Comparison of ENCODE assay signal across 12 cellular contexts in the genomic region with DNA sequence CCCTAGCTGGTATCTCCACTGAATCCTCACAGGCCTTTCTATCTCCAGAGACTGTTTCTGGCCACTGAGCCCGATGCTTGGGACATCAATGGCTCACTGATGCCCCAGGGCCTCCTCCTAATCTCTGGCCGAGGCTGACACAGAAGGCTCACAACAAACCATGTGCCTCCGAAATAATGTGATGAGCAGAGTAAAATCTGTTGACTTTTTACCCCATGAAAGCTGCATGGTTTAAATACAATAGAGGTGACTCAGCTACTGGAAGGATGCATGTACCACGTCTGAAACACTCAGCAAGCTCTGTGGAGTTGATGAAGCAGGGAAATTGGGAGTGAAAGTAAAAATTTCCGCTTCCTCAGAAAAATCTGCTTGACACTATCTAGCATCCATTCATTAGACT.
A peak's percentile ranks its signal among the peaks of the same experiment; 100 is the strongest.
DNase-seq lines count a peak whose midpoint lies in the region; ATAC-seq and TF ChIP-seq lines count a peak whose summit lies in the region.
"Had no signal": no experiment of that assay in that cellular context is flagged by ENCODE, and none has a peak within 500 bp of the region (broad histone marks: within the 10 kb centered on the region; RNA-seq: fewer than 3 reads in every experiment).

No MANE protein-coding gene starts in this region.

- peak; percentile 68 for DNase-seq in Daoy (ENCODE audit: low read depth)
- DNase-seq in RWPE2 (ENCODE audit: low spot score) = no peak
- peak; percentile 47 to 56 for DNase-seq in fibroblast of lung (ENCODE audit: low read depth in 2 of 2)
- DNase-seq in neural crest cell (ENCODE audit: low read depth, low spot score) = no peak
- no peak for DNase-seq in NK-92 (lab: John Stamatoyannopoulos, UW; ENCODE audit: unreplicated experiment)
- DNase-seq in T-helper 1 cell = no peak
- DNase-seq: activated naive CD4-positive, alpha-beta T cell treated with anti-CD3 and anti-CD28 coated beads, Interleukin-2, amount 50 U/mL, for 16 hours; NCI-H1930; T-helper 17 cell had no signal

- no peaks in the 10 kb centered on the region for H3K27me3 Mint-ChIP-seq in neural crest cell (ENCODE audit: low read depth)
- H3K27me3 Mint-ChIP-seq: T-helper 17 cell had no signal

- H3K27ac Mint-ChIP-seq in neural crest cell (ENCODE audit: unreplicated experiment) = peak overlapping the region; percentile 30
- H3K27ac Mint-ChIP-seq: T-helper 17 cell had no signal

- no peaks in the 10 kb centered on the region for H3K27me3 ChIP-seq in RWPE2 (ENCODE audit: insufficient read depth, poor library complexity, severe bottlenecking)
- no peaks in the 10 kb centered on the region for H3K27me3 ChIP-seq in fibroblast of lung (ENCODE audit: control insufficient read depth, insufficient read depth, low read length)
- H3K27me3 ChIP-seq: BLaER1 treated with 17β-estradiol and CSF1 and Interleukin-3, amounts not matched to agents 10 nM and 100 nM had no signal

- H3K4me1 ChIP-seq in RWPE2 (ENCODE audit: insufficient read depth, poor library complexity, severe bottlenecking) = peaks cover 17% of the 10 kb centered on the region
- no peaks in the 10 kb centered on the region for H3K4me1 ChIP-seq in fibroblast of lung (ENCODE audit: control insufficient read depth, extremely low read depth, insufficient read depth, low read length)

- H3K9me3 Mint-ChIP-seq in neural crest cell = peaks cover 12% of the 10 kb centered on the region

- peaks cover 41% of the 10 kb centered on the region for H3K4me1 Mint-ChIP-seq in neural crest cell
- H3K4me1 Mint-ChIP-seq: T-helper 17 cell had no signal

- no peaks in the 10 kb centered on the region for H3K79me2 ChIP-seq in fibroblast of lung (ENCODE audit: control insufficient read depth, insufficient read depth, low read length)

- H3K27ac ChIP-seq in RWPE2 (ENCODE audit: poor library complexity, severe bottlenecking) (peak overlapping the region; percentile 78), fibroblast of lung (ENCODE audit: insufficient read depth, low read length) (no peak overlapping the region)
- H3K27ac ChIP-seq: BLaER1 treated with 17β-estradiol and CSF1 and Interleukin-3, amounts not matched to agents 10 nM and 100 nM had no signal

- no peak overlapping the region for H3K9ac ChIP-seq in fibroblast of lung (ENCODE audit: insufficient read depth, low read length)
- H3K9ac ChIP-seq: BLaER1 treated with 17β-estradiol and CSF1 and Interleukin-3, amounts not matched to agents 10 nM and 100 nM had no signal

- H4K20me1 ChIP-seq in fibroblast of lung (ENCODE audit: control insufficient read depth, extremely low read depth, insufficient read depth, low read length) = no peaks in the 10 kb centered on the region

- H3K9me3 ChIP-seq in RWPE2 (ENCODE audit: severe bottlenecking) = no peaks in the 10 kb centered on the region
- H3K9me3 ChIP-seq in fibroblast of lung (ENCODE audit: control insufficient read depth, insufficient read depth, low read depth, low read length) = no peaks in the 10 kb centered on the region

- no peak overlapping the region for H3K4me2 ChIP-seq in fibroblast of lung (ENCODE audit: extremely low read depth, insufficient read depth, low read length)

- TF ChIP-seq CTCF in RWPE2 (IDR thresholded peaks at IDR 0.05; ENCODE audit: poor library complexity, severe bottlenecking) (no peak), fibroblast of lung (conservative IDR thresholded peaks at IDR 0.05 in 1 of 2, IDR thresholded peaks at IDR 0.05 in 1 of 2; ENCODE audit: low read depth in 1 of 2, low read length in 2 of 2) (no peak), neural crest cell (conservative IDR thresholded peaks at IDR 0.05) (no peak)

- ATAC-seq in RWPE2 (ENCODE audit: low read depth) = peak; percentile 95
- no peak for ATAC-seq in GM18858 (IDR thresholded peaks at IDR 0.05; ENCODE audit: unreplicated experiment)
- ATAC-seq in HG02840 (IDR thresholded peaks at IDR 0.05; ENCODE audit: low FRiP score, unreplicated experiment) = no peak
- ATAC-seq: T-helper 17 cell had no signal

- H3K4me3 Mint-ChIP-seq in neural crest cell = no peak overlapping the region
- H3K4me3 Mint-ChIP-seq: T-helper 17 cell had no signal

- H3K36me3 Mint-ChIP-seq in neural crest cell (ENCODE audit: low read depth) = peaks cover 17% of the 10 kb centered on the region

- H2AFZ ChIP-seq in fibroblast of lung (ENCODE audit: low read length) = no peak overlapping the region

- H3K4me3 ChIP-seq in RWPE2 (ENCODE audit: severe bottlenecking) = no peak overlapping the region
- no peak overlapping the region for H3K4me3 ChIP-seq in fibroblast of lung (replicated peaks in 1 of 4; ENCODE audit: control extremely low read depth in 1 of 4, insufficient read depth in 1 of 4, low read depth in 3 of 4, low read length in 4 of 4)
- H3K4me3 ChIP-seq: BLaER1 treated with 17β-estradiol and CSF1 and Interleukin-3, amounts not matched to agents 10 nM and 100 nM had no signal

- H3K36me3 ChIP-seq in RWPE2 (ENCODE audit: low read depth) = no peaks in the 10 kb centered on the region
- no peaks in the 10 kb centered on the region for H3K36me3 ChIP-seq in fibroblast of lung (ENCODE audit: control insufficient read depth, insufficient read depth, low read length)

Comparison
In these comparisons a context has a peak if more than half of its experiments do, and no peak if none do; other contexts are left out.
1. DNase-seq: peak in Daoy (single experiment) and fibroblast of lung (2 of 2); none in RWPE2 (single experiment), neural crest cell (single experiment), NK-92 (single experiment) and T-helper 1 cell (0 of 5).